In the genomic region with DNA sequence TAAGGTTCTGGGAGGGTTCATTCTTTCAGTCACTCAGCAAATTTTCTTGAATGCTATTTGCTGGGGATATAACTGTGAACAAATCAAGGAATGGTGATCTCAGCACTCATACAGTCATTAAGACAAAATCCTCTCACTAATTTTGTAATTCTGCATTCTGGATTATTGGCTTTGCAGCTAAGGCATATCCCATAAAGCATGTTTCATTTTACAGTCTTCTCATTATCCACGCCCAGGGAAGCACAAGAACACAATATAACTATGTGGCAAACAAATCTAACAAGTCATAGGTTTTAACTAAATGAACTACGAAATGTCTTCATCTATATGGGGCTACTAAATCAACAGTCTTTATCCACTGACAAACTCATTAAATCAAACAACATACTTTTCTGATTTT, we compare ENCODE assay signal across 20 cellular contexts.
"Had no signal": no experiment of that assay in that cellular context is flagged by ENCODE, and none has a peak within 500 bp of the region (broad histone marks: within the 10 kb centered on the region; RNA-seq: fewer than 3 reads in every experiment).

No MANE protein-coding gene starts in this region.

- H3K27me3 ChIP-seq: foreskin keratinocyte, spleen, tibial artery, upper lobe of left lung, uterus had no signal

- H3K4me1 Mint-ChIP-seq: mesothelial cell of epicardium, nephron had no signal

- H3K36me3 ChIP-seq: left ventricle myocardium inferior, lower lobe of right lung, spleen, tibial artery, upper lobe of left lung, uterus had no signal

- ATAC-seq: foreskin keratinocyte; lower lobe of right lung; sciatic nerve; stimulated activated memory B cell treated with anti-CD40 and anti-IgM and Interleukin-4, amounts not matched to agents 10 μg/mL and 1 μg/mL and 100 μg/mL, for 72 hours had no signal

- H3K27me3 Mint-ChIP-seq: memory B cell; stimulated activated memory B cell treated with anti-CD40 and anti-IgM and Interleukin-4, amounts not matched to agents 10 μg/mL and 1 μg/mL and 100 μg/mL, for 72 hours; stimulated activated naive CD8-positive, alpha-beta T cell treated with anti-CD3 and anti-CD28 coated beads, Interleukin-15, Interleukin-2, amounts not matched to agents 100 ng/mL and 50 ng/mL, for 24 hours had no signal

- H3K4me3 Mint-ChIP-seq: immature natural killer cell; memory B cell; mesothelial cell of epicardium; nephron; stimulated activated memory B cell treated with anti-CD40 and anti-IgM and Interleukin-4, amounts not matched to agents 10 μg/mL and 1 μg/mL and 100 μg/mL, for 72 hours; stimulated activated naive CD8-positive, alpha-beta T cell treated with anti-CD3 and anti-CD28 coated beads, Interleukin-15, Interleukin-2, amounts not matched to agents 100 ng/mL and 50 ng/mL, for 24 hours had no signal

- H3K27ac ChIP-seq: foreskin keratinocyte, left ventricle myocardium inferior, lower lobe of right lung, spleen, tibial artery, upper lobe of left lung, uterus had no signal

- H3K9me3 ChIP-seq: left ventricle myocardium inferior, lower lobe of right lung, spleen, tibial artery, upper lobe of left lung, uterus had no signal

- DNase-seq: dermis blood vessel endothelial cell; foreskin keratinocyte; immature natural killer cell; left ventricle myocardium inferior; lower lobe of right lung; occipital lobe; spleen; stimulated activated CD4-positive, alpha-beta T cell treated with anti-CD3 and anti-CD28 coated beads, Interleukin-15, amount 100 ng/mL, for 24 hours; stimulated activated CD4-positive, alpha-beta T cell treated with anti-CD3 and anti-CD28 coated beads, Interleukin-1b, Interleukin-23, amount 100 ng/mL, for 48 hours; stimulated activated CD4-positive, alpha-beta T cell treated with anti-CD3 and anti-CD28 coated beads, Interleukin-4, amount 100 ng/mL, for 24 hours; tibial artery; upper lobe of left lung; uterus had no signal

- H3K4me3 ChIP-seq: left ventricle myocardium inferior, lower lobe of right lung, spleen, tibial artery, upper lobe of left lung, uterus had no signal

- FAIRE-seq: keratinocyte had no signal

- H3K27ac Mint-ChIP-seq: immature natural killer cell; memory B cell; mesothelial cell of epicardium; nephron; stimulated activated memory B cell treated with anti-CD40 and anti-IgM and Interleukin-4, amounts not matched to agents 10 μg/mL and 1 μg/mL and 100 μg/mL, for 72 hours; stimulated activated naive CD8-positive, alpha-beta T cell treated with anti-CD3 and anti-CD28 coated beads, Interleukin-15, Interleukin-2, amounts not matched to agents 100 ng/mL and 50 ng/mL, for 24 hours had no signal

- H3K4me1 ChIP-seq: foreskin keratinocyte, lower lobe of right lung, uterus had no signal
